1 cellular context compared by ENCODE assay signal in the genomic region with DNA sequence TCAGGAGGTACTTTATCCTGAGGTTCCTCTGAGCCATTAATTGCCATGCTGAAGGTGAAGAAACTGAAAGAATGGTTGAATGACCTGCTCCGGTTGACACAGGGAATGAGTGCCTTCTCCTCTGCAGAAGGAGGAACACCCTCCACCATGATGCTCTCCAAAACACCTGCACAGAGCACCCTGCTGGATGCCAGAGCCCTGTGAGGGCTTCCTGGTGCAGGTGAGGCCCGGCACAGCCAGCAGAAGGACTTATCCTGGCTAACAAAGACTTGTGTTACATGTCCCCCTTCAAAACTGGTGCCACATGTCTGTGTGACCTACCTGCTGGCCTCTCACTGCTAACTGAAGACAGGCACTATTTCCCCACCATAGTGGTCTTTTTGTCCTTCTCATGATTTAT.
TF ChIP-seq lines count a peak whose summit lies in the region.

No MANE protein-coding gene starts in this region.

TF ChIP-seq in HepG2, 621 proteins besides CTCF, POLR2A, EP300 and RAD21 (continued from another document):
- TF ChIP-seq, protein P1, sequence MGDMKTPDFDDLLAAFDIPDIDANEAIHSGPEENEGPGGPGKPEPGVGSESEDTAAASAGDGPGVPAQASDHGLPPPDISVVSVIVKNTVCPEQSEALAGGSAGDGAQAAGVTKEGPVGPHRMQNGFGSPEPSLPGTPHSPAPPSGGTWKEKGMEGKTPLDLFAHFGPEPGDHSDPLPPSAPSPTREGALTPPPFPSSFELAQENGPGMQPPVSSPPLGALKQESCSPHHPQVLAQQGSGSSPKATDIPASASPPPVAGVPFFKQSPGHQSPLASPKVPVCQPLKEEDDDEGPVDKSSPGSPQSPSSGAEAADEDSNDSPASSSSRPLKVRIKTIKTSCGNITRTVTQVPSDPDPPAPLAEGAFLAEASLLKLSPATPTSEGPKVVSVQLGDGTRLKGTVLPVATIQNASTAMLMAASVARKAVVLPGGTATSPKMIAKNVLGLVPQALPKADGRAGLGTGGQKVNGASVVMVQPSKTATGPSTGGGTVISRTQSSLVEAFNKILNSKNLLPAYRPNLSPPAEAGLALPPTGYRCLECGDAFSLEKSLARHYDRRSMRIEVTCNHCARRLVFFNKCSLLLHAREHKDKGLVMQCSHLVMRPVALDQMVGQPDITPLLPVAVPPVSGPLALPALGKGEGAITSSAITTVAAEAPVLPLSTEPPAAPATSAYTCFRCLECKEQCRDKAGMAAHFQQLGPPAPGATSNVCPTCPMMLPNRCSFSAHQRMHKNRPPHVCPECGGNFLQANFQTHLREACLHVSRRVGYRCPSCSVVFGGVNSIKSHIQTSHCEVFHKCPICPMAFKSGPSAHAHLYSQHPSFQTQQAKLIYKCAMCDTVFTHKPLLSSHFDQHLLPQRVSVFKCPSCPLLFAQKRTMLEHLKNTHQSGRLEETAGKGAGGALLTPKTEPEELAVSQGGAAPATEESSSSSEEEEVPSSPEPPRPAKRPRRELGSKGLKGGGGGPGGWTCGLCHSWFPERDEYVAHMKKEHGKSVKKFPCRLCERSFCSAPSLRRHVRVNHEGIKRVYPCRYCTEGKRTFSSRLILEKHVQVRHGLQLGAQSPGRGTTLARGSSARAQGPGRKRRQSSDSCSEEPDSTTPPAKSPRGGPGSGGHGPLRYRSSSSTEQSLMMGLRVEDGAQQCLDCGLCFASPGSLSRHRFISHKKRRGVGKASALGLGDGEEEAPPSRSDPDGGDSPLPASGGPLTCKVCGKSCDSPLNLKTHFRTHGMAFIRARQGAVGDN (CRISPR knock-in tag; IDR thresholded peaks at IDR 0.05): peak; percentile 11; the same call in 1 of the 2 replicates
- TF ChIP-seq SAP130 (CRISPR knock-in tag; IDR thresholded peaks at IDR 0.05; ENCODE audit: low read depth) (no peak), ZNF282 (IDR thresholded peaks at IDR 0.05; ENCODE audit: partially characterized antibody) (no peak), HMG20A (CRISPR knock-in tag; IDR thresholded peaks at IDR 0.05; ENCODE audit: borderline replicate concordance) (no peak), KDM5B (CRISPR knock-in tag; IDR thresholded peaks at IDR 0.05; ENCODE audit: borderline replicate concordance) (0 out of 2 replicates have a peak, but pooled peaks have one; percentile 32)
- TF ChIP-seq, protein P2, sequence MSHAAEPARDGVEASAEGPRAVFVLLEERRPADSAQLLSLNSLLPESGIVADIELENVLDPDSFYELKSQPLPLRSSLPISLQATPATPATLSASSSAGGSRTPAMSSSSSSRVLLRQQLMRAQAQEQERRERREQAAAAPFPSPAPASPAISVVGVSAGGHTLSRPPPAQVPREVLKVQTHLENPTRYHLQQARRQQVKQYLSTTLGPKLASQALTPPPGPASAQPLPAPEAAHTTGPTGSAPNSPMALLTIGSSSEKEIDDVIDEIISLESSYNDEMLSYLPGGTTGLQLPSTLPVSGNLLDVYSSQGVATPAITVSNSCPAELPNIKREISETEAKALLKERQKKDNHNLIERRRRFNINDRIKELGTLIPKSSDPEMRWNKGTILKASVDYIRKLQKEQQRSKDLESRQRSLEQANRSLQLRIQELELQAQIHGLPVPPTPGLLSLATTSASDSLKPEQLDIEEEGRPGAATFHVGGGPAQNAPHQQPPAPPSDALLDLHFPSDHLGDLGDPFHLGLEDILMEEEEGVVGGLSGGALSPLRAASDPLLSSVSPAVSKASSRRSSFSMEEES (CRISPR knock-in tag; IDR thresholded peaks at IDR 0.05): no peak
- TF ChIP-seq, protein P3, sequence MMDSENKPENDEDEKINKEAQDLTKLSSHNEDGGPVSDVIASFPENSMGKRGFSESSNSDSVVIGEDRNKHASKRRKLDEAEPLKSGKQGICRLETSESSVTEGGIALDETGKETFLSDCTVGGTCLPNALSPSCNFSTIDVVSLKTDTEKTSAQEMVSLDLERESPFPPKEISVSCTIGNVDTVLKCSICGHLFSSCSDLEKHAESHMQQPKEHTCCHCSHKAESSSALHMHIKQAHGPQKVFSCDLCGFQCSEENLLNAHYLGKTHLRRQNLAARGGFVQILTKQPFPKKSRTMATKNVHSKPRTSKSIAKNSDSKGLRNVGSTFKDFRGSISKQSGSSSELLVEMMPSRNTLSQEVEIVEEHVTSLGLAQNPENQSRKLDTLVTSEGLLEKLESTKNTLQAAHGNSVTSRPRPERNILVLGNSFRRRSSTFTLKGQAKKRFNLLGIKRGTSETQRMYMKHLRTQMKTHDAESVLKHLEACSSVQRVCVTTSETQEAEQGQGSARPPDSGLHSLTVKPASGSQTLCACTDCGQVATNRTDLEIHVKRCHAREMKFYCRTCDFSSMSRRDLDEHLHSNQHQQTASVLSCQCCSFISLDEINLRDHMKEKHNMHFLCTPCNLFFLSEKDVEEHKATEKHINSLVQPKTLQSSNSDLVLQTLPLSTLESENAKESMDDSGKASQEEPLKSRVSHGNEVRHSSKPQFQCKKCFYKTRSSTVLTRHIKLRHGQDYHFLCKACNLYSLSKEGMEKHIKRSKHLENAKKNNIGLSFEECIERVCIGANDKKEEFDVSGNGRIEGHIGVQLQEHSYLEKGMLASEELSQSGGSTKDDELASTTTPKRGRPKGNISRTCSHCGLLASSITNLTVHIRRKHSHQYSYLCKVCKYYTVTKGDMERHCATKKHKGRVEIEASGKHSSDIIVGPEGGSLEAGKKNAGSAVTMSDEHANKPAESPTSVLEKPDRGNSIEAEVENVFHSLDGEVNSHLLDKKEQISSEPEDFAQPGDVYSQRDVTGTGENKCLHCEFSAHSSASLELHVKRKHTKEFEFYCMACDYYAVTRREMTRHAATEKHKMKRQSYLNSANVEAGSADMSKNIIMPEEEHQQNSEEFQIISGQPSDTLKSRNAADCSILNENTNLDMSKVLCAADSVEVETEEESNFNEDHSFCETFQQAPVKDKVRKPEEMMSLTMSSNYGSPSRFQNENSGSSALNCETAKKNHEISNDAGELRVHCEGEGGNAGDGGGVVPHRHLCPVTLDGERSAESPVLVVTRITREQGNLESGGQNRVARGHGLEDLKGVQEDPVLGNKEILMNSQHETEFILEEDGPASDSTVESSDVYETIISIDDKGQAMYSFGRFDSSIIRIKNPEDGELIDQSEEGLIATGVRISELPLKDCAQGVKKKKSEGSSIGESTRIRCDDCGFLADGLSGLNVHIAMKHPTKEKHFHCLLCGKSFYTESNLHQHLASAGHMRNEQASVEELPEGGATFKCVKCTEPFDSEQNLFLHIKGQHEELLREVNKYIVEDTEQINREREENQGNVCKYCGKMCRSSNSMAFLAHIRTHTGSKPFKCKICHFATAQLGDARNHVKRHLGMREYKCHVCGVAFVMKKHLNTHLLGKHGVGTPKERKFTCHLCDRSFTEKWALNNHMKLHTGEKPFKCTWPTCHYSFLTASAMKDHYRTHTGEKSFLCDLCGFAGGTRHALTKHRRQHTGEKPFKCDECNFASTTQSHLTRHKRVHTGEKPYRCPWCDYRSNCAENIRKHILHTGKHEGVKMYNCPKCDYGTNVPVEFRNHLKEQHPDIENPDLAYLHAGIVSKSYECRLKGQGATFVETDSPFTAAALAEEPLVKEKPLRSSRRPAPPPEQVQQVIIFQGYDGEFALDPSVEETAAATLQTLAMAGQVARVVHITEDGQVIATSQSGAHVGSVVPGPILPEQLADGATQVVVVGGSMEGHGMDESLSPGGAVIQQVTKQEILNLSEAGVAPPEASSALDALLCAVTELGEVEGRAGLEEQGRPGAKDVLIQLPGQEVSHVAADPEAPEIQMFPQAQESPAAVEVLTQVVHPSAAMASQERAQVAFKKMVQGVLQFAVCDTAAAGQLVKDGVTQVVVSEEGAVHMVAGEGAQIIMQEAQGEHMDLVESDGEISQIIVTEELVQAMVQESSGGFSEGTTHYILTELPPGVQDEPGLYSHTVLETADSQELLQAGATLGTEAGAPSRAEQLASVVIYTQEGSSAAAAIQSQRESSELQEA (CRISPR knock-in tag; IDR thresholded peaks at IDR 0.05; ENCODE audit: not compliant biosample characterization): no peak
